In the genomic region with DNA sequence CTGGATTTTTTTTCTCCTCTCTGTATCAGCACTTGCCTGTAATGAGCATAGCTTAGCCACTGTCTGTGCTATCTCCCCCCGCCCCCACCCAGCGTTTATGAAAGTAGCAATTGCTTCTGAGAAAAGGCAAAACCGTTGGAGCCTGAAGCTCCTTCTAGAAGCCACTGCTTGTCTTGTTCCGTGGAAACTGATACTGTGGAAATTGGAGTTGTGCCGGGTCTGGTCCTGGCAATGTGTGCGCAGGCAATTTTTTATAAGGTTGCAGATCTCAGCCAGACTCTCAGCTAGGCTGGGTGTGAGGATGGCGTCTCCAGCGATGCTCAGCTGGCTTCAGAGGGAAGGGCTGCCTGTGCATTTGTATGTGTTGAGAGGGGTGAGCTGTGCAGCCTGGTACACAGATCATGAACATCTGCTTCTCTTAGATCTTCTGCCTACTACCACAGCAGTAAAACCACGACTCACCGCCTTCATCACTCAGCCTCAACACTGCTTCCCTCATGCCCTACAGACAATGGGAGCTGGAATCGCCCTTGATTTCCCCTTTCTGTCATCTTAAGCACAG, we compare ENCODE assay signal across 14 cellular contexts.
A peak's percentile ranks its signal among the peaks of the same experiment; 100 is the strongest.
DNase-seq lines count a peak whose midpoint lies in the region; TF ChIP-seq lines count a peak whose summit lies in the region.
"Had no signal": no experiment of that assay in that cellular context is flagged by ENCODE, and none has a peak within 500 bp of the region (broad histone marks: within the 10 kb centered on the region; RNA-seq: fewer than 3 reads in every experiment).

No MANE protein-coding gene starts in this region.

- peaks cover 12% of the 10 kb centered on the region for H3K9me3 Mint-ChIP-seq in activated CD4-positive, alpha-beta T cell treated with anti-CD3 and anti-CD28 coated beads, Interleukin-2, amount 10 ng/mL, durations not matched to agents 7 days and 5 days
- peaks cover 23% of the 10 kb centered on the region for H3K9me3 Mint-ChIP-seq in activated T-helper 2 cell treated with anti-CD3 and anti-CD28 coated beads, Interferon-gamma antibody, Interleukin-2, Interleukin-4, amounts not matched to agents 10 μg/mL and 5 μg/mL and 100 μg/mL, durations not matched to agents 14 hours and 24 hours and 36 hours

- H3K27ac ChIP-seq in SJCRH30, result no peak overlapping the region
- H3K27ac ChIP-seq: brain microvascular endothelial cell had no signal

- intact Hi-C loops in activated T-helper 2 cell treated with anti-CD3 and anti-CD28 coated beads, Interferon-gamma antibody, Interleukin-2, Interleukin-4, amounts not matched to agents 10 μg/mL and 5 μg/mL and 100 μg/mL, durations not matched to agents 14 hours and 24 hours and 36 hours (cut with micrococcal nuclease), result loop anchor here (2.0 kb wide), 1 partner anchor 48 kb away; no protein-coding TSS in a partner anchor

- H3K27me3 Mint-ChIP-seq in activated CD4-positive, alpha-beta T cell treated with anti-CD3 and anti-CD28 coated beads, Interleukin-2, amount 10 ng/mL, durations not matched to agents 7 days and 5 days, result peaks cover 3% of the 10 kb centered on the region
- no peaks in the 10 kb centered on the region for H3K27me3 Mint-ChIP-seq in activated T-helper 2 cell treated with anti-CD3 and anti-CD28 coated beads, Interferon-gamma antibody, Interleukin-2, Interleukin-4, amounts not matched to agents 10 μg/mL and 5 μg/mL and 100 μg/mL, durations not matched to agents 14 hours and 24 hours and 36 hours (ENCODE audit: low read depth)

- no peak for DNase-seq in activated CD4-positive, alpha-beta T cell treated with anti-CD3 and anti-CD28 coated beads, Interleukin-2, amount 10 ng/mL, durations not matched to agents 7 days and 5 days
- no peak for DNase-seq in activated CD4-positive, alpha-beta T cell treated with anti-CD3 and anti-CD28 coated beads for 1 hour
- DNase-seq in LNCaP clone FGC (ENCODE audit: low read depth) (peak; percentile 8), retina (peak; percentile 86), pons (ENCODE audit: low spot score) (no peak), SJCRH30 (no peak)
- DNase-seq in activated T-helper 2 cell treated with anti-CD3 and anti-CD28 coated beads, Interferon-gamma antibody, Interleukin-2, Interleukin-4, amounts not matched to agents 10 μg/mL and 5 μg/mL and 100 μg/mL, durations not matched to agents 14 hours and 24 hours and 36 hours (ENCODE audit: low spot score), result no peak
- no peak for DNase-seq in activated CD8-positive, alpha-beta memory T cell treated with anti-CD3 and anti-CD28 coated beads, Interleukin-2, amount 50 U/mL, for 48 hours
- DNase-seq: activated T-cell treated with anti-CD3 and anti-CD28 coated beads, Interleukin-2, amount 50 U/mL, for 24 hours; brain microvascular endothelial cell; GF-D8; left colon; NCI-H1436; stimulated activated CD4-positive, alpha-beta T cell treated with anti-CD3 and anti-CD28 coated beads, Interleukin-1b, Interleukin-23, amount 100 ng/mL, for 48 hours had no signal

- no peak overlapping the region for H3K4me3 Mint-ChIP-seq in activated CD4-positive, alpha-beta T cell treated with anti-CD3 and anti-CD28 coated beads, Interleukin-2, amount 10 ng/mL, durations not matched to agents 7 days and 5 days
- H3K4me3 Mint-ChIP-seq in activated T-helper 2 cell treated with anti-CD3 and anti-CD28 coated beads, Interferon-gamma antibody, Interleukin-2, Interleukin-4, amounts not matched to agents 10 μg/mL and 5 μg/mL and 100 μg/mL, durations not matched to agents 14 hours and 24 hours and 36 hours (ENCODE audit: low read depth), result peak overlapping the region; percentile 28
- H3K4me3 Mint-ChIP-seq: activated T-cell treated with anti-CD3 and anti-CD28 coated beads, Interleukin-2, amount 50 U/mL, for 24 hours had no signal

- CTCF ChIA-PET in activated CD4-positive, alpha-beta T cell treated with anti-CD3 and anti-CD28 coated beads, Interleukin-2, amount 10 ng/mL, durations not matched to agents 7 days and 5 days (lab: Charles Lee), result interaction anchor here (0.9 to 1.1 kb wide), 2 partner anchors 41 to 92 kb away, joined by 3 to 4 read pairs; no protein-coding TSS in a partner anchor

- no peak overlapping the region for H3K4me3 ChIP-seq in LNCaP clone FGC (ENCODE audit: low read depth, low read length)
- no peak overlapping the region for H3K4me3 ChIP-seq in SJCRH30

- peaks cover 2% of the 10 kb centered on the region for H3K36me3 Mint-ChIP-seq in activated CD4-positive, alpha-beta T cell treated with anti-CD3 and anti-CD28 coated beads, Interleukin-2, amount 10 ng/mL, durations not matched to agents 7 days and 5 days (ENCODE audit: low read depth)
- H3K36me3 Mint-ChIP-seq in activated T-helper 2 cell treated with anti-CD3 and anti-CD28 coated beads, Interferon-gamma antibody, Interleukin-2, Interleukin-4, amounts not matched to agents 10 μg/mL and 5 μg/mL and 100 μg/mL, durations not matched to agents 14 hours and 24 hours and 36 hours (ENCODE audit: low read depth), result peaks cover 7% of the 10 kb centered on the region

- POLR2A ChIA-PET in activated CD4-positive, alpha-beta T cell treated with anti-CD3 and anti-CD28 coated beads, Interleukin-2, amount 10 ng/mL, durations not matched to agents 7 days and 5 days (lab: Charles Lee), result interaction anchor here (0.6 to 0.8 kb wide), 2 partner anchors 11 to 48 kb away, joined by 3 to 7 read pairs; no protein-coding TSS in a partner anchor

- peaks cover 23% of the 10 kb centered on the region for H3K4me1 Mint-ChIP-seq in activated CD4-positive, alpha-beta T cell treated with anti-CD3 and anti-CD28 coated beads, Interleukin-2, amount 10 ng/mL, durations not matched to agents 7 days and 5 days
- peaks cover 28% of the 10 kb centered on the region for H3K4me1 Mint-ChIP-seq in activated T-helper 2 cell treated with anti-CD3 and anti-CD28 coated beads, Interferon-gamma antibody, Interleukin-2, Interleukin-4, amounts not matched to agents 10 μg/mL and 5 μg/mL and 100 μg/mL, durations not matched to agents 14 hours and 24 hours and 36 hours (ENCODE audit: low read depth)

- TF ChIP-seq CTCF in LNCaP clone FGC (IDR thresholded peaks at IDR 0.05; ENCODE audit: control insufficient read depth, extremely low read depth, insufficient read depth), result no peak

- H3K9me3 ChIP-seq in SJCRH30 (replicated peaks), result peaks cover 4% of the 10 kb centered on the region; the same call in 1 of the 2 replicates

- H3K36me3 ChIP-seq in SJCRH30, result no peaks in the 10 kb centered on the region
- H3K36me3 ChIP-seq: brain microvascular endothelial cell had no signal

- peaks cover 11% of the 10 kb centered on the region for H3K27me3 ChIP-seq in SJCRH30
- H3K27me3 ChIP-seq: brain microvascular endothelial cell had no signal

- no peaks in the 10 kb centered on the region for H3K4me1 ChIP-seq in SJCRH30

- peak overlapping the region; percentile 12 for H3K27ac Mint-ChIP-seq in activated CD4-positive, alpha-beta T cell treated with anti-CD3 and anti-CD28 coated beads, Interleukin-2, amount 10 ng/mL, durations not matched to agents 7 days and 5 days
- peak overlapping the region; percentile 74 for H3K27ac Mint-ChIP-seq in activated T-helper 2 cell treated with anti-CD3 and anti-CD28 coated beads, Interferon-gamma antibody, Interleukin-2, Interleukin-4, amounts not matched to agents 10 μg/mL and 5 μg/mL and 100 μg/mL, durations not matched to agents 14 hours and 24 hours and 36 hours
- H3K27ac Mint-ChIP-seq: activated T-cell treated with anti-CD3 and anti-CD28 coated beads, Interleukin-2, amount 50 U/mL, for 24 hours had no signal

Comparison
In these comparisons a context has a peak if more than half of its experiments do, and no peak if none do; other contexts are left out.
1. DNase-seq: peak in LNCaP clone FGC (single experiment) and retina (single experiment); none in activated CD4-positive, alpha-beta T cell treated with anti-CD3 and anti-CD28 coated beads, Interleukin-2, amount 10 ng/mL, durations not matched to agents 7 days and 5 days (single experiment), activated CD4-positive, alpha-beta T cell treated with anti-CD3 and anti-CD28 coated beads for 1 hour (single experiment), activated T-helper 2 cell treated with anti-CD3 and anti-CD28 coated beads, Interferon-gamma antibody, Interleukin-2, Interleukin-4, amounts not matched to agents 10 μg/mL and 5 μg/mL and 100 μg/mL, durations not matched to agents 14 hours and 24 hours and 36 hours (single experiment), pons (single experiment), SJCRH30 (0 of 2) and activated CD8-positive, alpha-beta memory T cell treated with anti-CD3 and anti-CD28 coated beads, Interleukin-2, amount 50 U/mL, for 48 hours (single experiment).